Comparison of ENCODE assay signal across 9 cellular contexts in genomic region chr1:193368302-193368701, GRCh38.
DNase-seq lines count a peak whose midpoint lies in the region; ATAC-seq and TF ChIP-seq lines count a peak whose summit lies in the region.
"Had no signal": no experiment of that assay in that cellular context is flagged by ENCODE, and none has a peak within 500 bp of the region (broad histone marks: within the 10 kb centered on the region; RNA-seq: fewer than 3 reads in every experiment).

No MANE protein-coding gene starts in this region.

- no peak overlapping the region for H3K4me2 ChIP-seq in Karpas-422 (ENCODE audit: low read depth, low read length, poor library complexity, severe bottlenecking)

- H3K4me1 ChIP-seq in gastroesophageal sphincter = no peaks in the 10 kb centered on the region
- H3K4me1 ChIP-seq in Karpas-422 (ENCODE audit: low read length) = no peaks in the 10 kb centered on the region

- H2AFZ ChIP-seq in Karpas-422 (ENCODE audit: low read length) = no peak overlapping the region

- H3K36me3 Mint-ChIP-seq in stimulated activated naive CD8-positive, alpha-beta T cell treated with anti-CD3 and anti-CD28 coated beads, Interleukin-15, Interleukin-2, amounts not matched to agents 100 ng/mL and 50 ng/mL, for 24 hours (ENCODE audit: low read depth) = no peaks in the 10 kb centered on the region
- H3K36me3 Mint-ChIP-seq in activated T-helper 17 cell treated with anti-CD3 and anti-CD28 coated beads, Interleukin-2, amount 50 U/mL, for 72 hours (ENCODE audit: low read depth) = no peaks in the 10 kb centered on the region

- H3K79me2 ChIP-seq in Karpas-422 (ENCODE audit: low read length) = no peaks in the 10 kb centered on the region

- DNase-seq in stimulated activated naive CD8-positive, alpha-beta T cell treated with anti-CD3 and anti-CD28 coated beads, Interleukin-15, Interleukin-2, amounts not matched to agents 100 U/mL and 50 U/mL, for 24 hours = no peak
- no peak for DNase-seq in stimulated activated CD4-positive, alpha-beta T cell treated with anti-CD3 and anti-CD28 coated beads, Interleukin-4, amount 100 ng/mL, for 4 hours
- DNase-seq in Karpas-422 = no peak
- DNase-seq in Right ventricle myocardium inferior (ENCODE audit: missing footprints) = no peak

- no peak overlapping the region for H3K9ac ChIP-seq in Karpas-422 (ENCODE audit: low read length)

- H3K4me3 Mint-ChIP-seq in stimulated activated naive CD8-positive, alpha-beta T cell treated with anti-CD3 and anti-CD28 coated beads, Interleukin-15, Interleukin-2, amounts not matched to agents 100 ng/mL and 50 ng/mL, for 24 hours = peak overlapping the region; percentile 71
- H3K4me3 Mint-ChIP-seq in activated T-helper 17 cell treated with anti-CD3 and anti-CD28 coated beads, Interleukin-2, amount 50 U/mL, for 72 hours = peak overlapping the region; percentile 78

- no peaks in the 10 kb centered on the region for H3K9me2 ChIP-seq in Karpas-422 (replicated peaks; ENCODE audit: insufficient read depth, low read length)

- no peaks in the 10 kb centered on the region for H3K27me3 ChIP-seq in gastroesophageal sphincter
- no peaks in the 10 kb centered on the region for H3K27me3 ChIP-seq in Karpas-422 (ENCODE audit: low read length)

- intact Hi-C loops in Right ventricle myocardium inferior (cut with DNase I) = no loop called here

- H3K27ac ChIP-seq in gastroesophageal sphincter (no peak overlapping the region), Karpas-422 (ENCODE audit: low read length) (no peak overlapping the region)
- H3K27ac ChIP-seq: SK-N-MC had no signal

- H3K9me3 Mint-ChIP-seq in stimulated activated naive CD8-positive, alpha-beta T cell treated with anti-CD3 and anti-CD28 coated beads, Interleukin-15, Interleukin-2, amounts not matched to agents 100 ng/mL and 50 ng/mL, for 24 hours = no peaks in the 10 kb centered on the region
- no peaks in the 10 kb centered on the region for H3K9me3 Mint-ChIP-seq in activated T-helper 17 cell treated with anti-CD3 and anti-CD28 coated beads, Interleukin-2, amount 50 U/mL, for 72 hours

- TF ChIP-seq POLR2A in gastroesophageal sphincter (IDR thresholded peaks at IDR 0.05) = no peak

- TF ChIP-seq EP300 in gastroesophageal sphincter (IDR thresholded peaks at IDR 0.05) = no peak

- H3K4me1 Mint-ChIP-seq in stimulated activated naive CD8-positive, alpha-beta T cell treated with anti-CD3 and anti-CD28 coated beads, Interleukin-15, Interleukin-2, amounts not matched to agents 100 ng/mL and 50 ng/mL, for 24 hours (ENCODE audit: low read depth) = peaks cover 13% of the 10 kb centered on the region
- H3K4me1 Mint-ChIP-seq in activated T-helper 17 cell treated with anti-CD3 and anti-CD28 coated beads, Interleukin-2, amount 50 U/mL, for 72 hours = peaks cover 8% of the 10 kb centered on the region

- H3K9me3 ChIP-seq in gastroesophageal sphincter (peaks cover 0 to 7% (median 0%) of the 10 kb centered on the region in 3 donors), Karpas-422 (ENCODE audit: low read length) (no peaks in the 10 kb centered on the region)

- no peaks in the 10 kb centered on the region for H3K36me3 ChIP-seq in gastroesophageal sphincter
- H3K36me3 ChIP-seq in Karpas-422 (ENCODE audit: insufficient read depth, low read length) = no peaks in the 10 kb centered on the region

- H4K20me1 ChIP-seq in Karpas-422 (ENCODE audit: insufficient read depth, low read depth, low read length) = no peaks in the 10 kb centered on the region

- TF ChIP-seq CTCF in gastroesophageal sphincter (IDR thresholded peaks at IDR 0.05) = no peak

- no peaks in the 10 kb centered on the region for H3K27me3 Mint-ChIP-seq in stimulated activated naive CD8-positive, alpha-beta T cell treated with anti-CD3 and anti-CD28 coated beads, Interleukin-15, Interleukin-2, amounts not matched to agents 100 ng/mL and 50 ng/mL, for 24 hours
- H3K27me3 Mint-ChIP-seq in activated T-helper 17 cell treated with anti-CD3 and anti-CD28 coated beads, Interleukin-2, amount 50 U/mL, for 72 hours = no peaks in the 10 kb centered on the region

- H3K27ac Mint-ChIP-seq in stimulated activated naive CD8-positive, alpha-beta T cell treated with anti-CD3 and anti-CD28 coated beads, Interleukin-15, Interleukin-2, amounts not matched to agents 100 ng/mL and 50 ng/mL, for 24 hours = peak overlapping the region; percentile 68
- peak overlapping the region; percentile 74 for H3K27ac Mint-ChIP-seq in activated T-helper 17 cell treated with anti-CD3 and anti-CD28 coated beads, Interleukin-2, amount 50 U/mL, for 72 hours

- ATAC-seq in stimulated activated naive CD8-positive, alpha-beta T cell treated with anti-CD3 and anti-CD28 coated beads, Interleukin-15, Interleukin-2, amounts not matched to agents 100 U/mL and 50 U/mL, for 24 hours = no peak
- ATAC-seq in HG03045 (IDR thresholded peaks at IDR 0.05; ENCODE audit: unreplicated experiment) (peak; percentile 61), gastroesophageal sphincter (no peak), Right ventricle myocardium inferior (no peak)
- ATAC-seq in activated T-helper 17 cell treated with anti-CD3 and anti-CD28 coated beads, Interleukin-2, amount 50 U/mL, for 72 hours (replicated peaks) = peak; percentile 61

- H3K4me3 ChIP-seq in gastroesophageal sphincter = no peak overlapping the region
- H3K4me3 ChIP-seq in Karpas-422 (ENCODE audit: low read length) = no peak overlapping the region
- H3K4me3 ChIP-seq: SK-N-MC had no signal

- WGBS in gastroesophageal sphincter (ENCODE audit: low coverage in 1 of 2), 2 donors = 55 to 83% methylated on average over 5 of the region's 5 CpGs

Comparison
In these comparisons a context has a peak if more than half of its experiments do, and no peak if none do; other contexts are left out.
1. ATAC-seq: peak in HG03045 (single experiment) and activated T-helper 17 cell treated with anti-CD3 and anti-CD28 coated beads, Interleukin-2, amount 50 U/mL, for 72 hours (single experiment); none in stimulated activated naive CD8-positive, alpha-beta T cell treated with anti-CD3 and anti-CD28 coated beads, Interleukin-15, Interleukin-2, amounts not matched to agents 100 U/mL and 50 U/mL, for 24 hours (single experiment), gastroesophageal sphincter (single experiment) and Right ventricle myocardium inferior (single experiment).